ENCODE assay signal across 17 cellular contexts in the genomic region with DNA sequence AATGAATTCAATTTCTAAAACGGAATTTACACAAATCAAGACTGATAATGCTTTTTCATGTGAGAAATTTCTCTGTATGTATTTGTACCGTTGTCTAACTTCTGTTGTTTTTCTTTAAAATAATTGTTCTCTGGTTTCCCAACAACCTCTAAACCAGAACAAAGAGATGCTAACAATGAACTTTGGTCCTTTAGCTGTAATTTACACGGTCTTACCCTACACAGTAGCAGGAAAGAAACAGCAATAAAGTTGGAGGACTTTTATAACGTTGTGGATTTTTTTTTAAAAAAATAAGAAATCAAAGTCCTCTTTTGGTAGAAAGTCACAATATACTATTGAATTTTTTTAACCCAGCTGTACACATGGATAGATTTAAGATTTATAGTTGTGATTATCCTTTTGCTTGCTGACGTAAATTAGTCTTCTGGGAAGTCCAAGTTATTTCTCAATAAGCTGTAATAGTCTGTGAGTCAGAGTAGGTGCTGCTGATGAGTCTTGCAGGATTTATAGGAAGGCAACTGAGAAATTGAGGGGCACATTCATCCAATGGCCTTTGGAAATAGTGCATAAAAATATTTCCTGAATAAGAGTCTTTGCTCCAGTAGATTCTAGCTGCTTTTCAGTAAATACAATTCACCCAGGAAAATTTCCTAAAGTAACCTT.
DNase-seq lines count a peak whose midpoint lies in the region; ATAC-seq, FAIRE-seq and TF ChIP-seq lines count a peak whose summit lies in the region.
"Had no signal": no experiment of that assay in that cellular context is flagged by ENCODE, and none has a peak within 500 bp of the region (broad histone marks: within the 10 kb centered on the region; RNA-seq: fewer than 3 reads in every experiment).

No MANE protein-coding gene starts in this region.

- intact Hi-C loops in MCF 10A (cut with micrococcal nuclease) (loop anchor here (1.0 to 10.0 kb wide), 3 partner anchors 85 to 653 kb away; no protein-coding TSS in a partner anchor), breast epithelium (cut with DNase I; ENCODE audit: low total_unique reads) (no loop called here)

- H3K4me1 ChIP-seq in breast epithelium (no peaks in the 10 kb centered on the region), adipocyte (ENCODE audit: control insufficient read depth, insufficient read depth, low read length) (peaks cover 20% of the 10 kb centered on the region), GM23338 (ENCODE audit: insufficient read depth) (no peaks in the 10 kb centered on the region)
- H3K4me1 ChIP-seq: lower lobe of right lung had no signal

- H4K20me1 ChIP-seq in GM23338 (replicated peaks; ENCODE audit: insufficient read depth): no peaks in the 10 kb centered on the region

- CTCF ChIA-PET in MCF 10A (lab: Yijun Ruan, JAX): interaction anchor here (0.9 kb wide), 1 partner anchor 165 kb away, joined by 4 read pairs; no protein-coding TSS in a partner anchor

- H3K9me3 Mint-ChIP-seq in MCF 10A (ENCODE audit: unreplicated experiment): no peaks in the 10 kb centered on the region
- no peaks in the 10 kb centered on the region for H3K9me3 Mint-ChIP-seq in GM23338
- H3K9me3 Mint-ChIP-seq: activated naive CD8-positive, alpha-beta T cell treated with anti-CD3 and anti-CD28 coated beads, Interleukin-2, amount 10 ng/mL, durations not matched to agents 7 days and 5 days had no signal

- ATAC-seq in HG03135 (IDR thresholded peaks at IDR 0.05; ENCODE audit: unreplicated experiment) (no peak), GM23338 (no peak)
- ATAC-seq: activated CD8-positive, alpha-beta T cell treated with anti-CD3 and anti-CD28 coated beads, Interleukin-2, amount 10 ng/mL, durations not matched to agents 7 days and 5 days had no signal

- H3K36me3 Mint-ChIP-seq in MCF 10A (ENCODE audit: insufficient read depth, unreplicated experiment) (no peaks in the 10 kb centered on the region), GM23338 (ENCODE audit: low read depth) (no peaks in the 10 kb centered on the region)
- H3K36me3 Mint-ChIP-seq: activated naive CD8-positive, alpha-beta T cell treated with anti-CD3 and anti-CD28 coated beads, Interleukin-2, amount 10 ng/mL, durations not matched to agents 7 days and 5 days had no signal

- POLR2A ChIA-PET in MCF 10A (lab: Yijun Ruan, JAX): interaction anchor here (0.6 to 2.9 kb wide), 21 partner anchors 8 to 901 kb away, joined by 3 to 38 read pairs (median 4); partner anchors contain the start of gene LNPEP

- no peak overlapping the region for H3K9ac ChIP-seq in adipocyte (ENCODE audit: low read length)

- H3K79me2 ChIP-seq in GM23338 (replicated peaks; ENCODE audit: insufficient read depth): no peaks in the 10 kb centered on the region

- FAIRE-seq in urothelium cell line (lab: Jason Lieb, UNC): no peak
- FAIRE-seq: H1 had no signal

- H3K9me2 ChIP-seq in GM23338 (ENCODE audit: insufficient read depth): peaks cover 3% of the 10 kb centered on the region; the same call in 1 of the 2 replicates

- TF ChIP-seq CTCF in MCF 10A (IDR thresholded peaks at IDR 0.05; ENCODE audit: unreplicated experiment) (no peak), breast epithelium (IDR thresholded peaks at IDR 0.05) (no peak), foreskin fibroblast (IDR thresholded peaks at IDR 0.05; ENCODE audit: low read depth, low read length) (no peak), GM23338 (conservative IDR thresholded peaks at IDR 0.05; ENCODE audit: low read depth in 2 of 2) (no peak)

- H3K27ac Mint-ChIP-seq in MCF 10A (ENCODE audit: low read depth, unreplicated experiment): peak overlapping the region; percentile 83
- H3K27ac Mint-ChIP-seq in GM23338: no peak overlapping the region
- H3K27ac Mint-ChIP-seq: activated CD8-positive, alpha-beta T cell treated with anti-CD3 and anti-CD28 coated beads, Interleukin-2, amount 10 ng/mL, durations not matched to agents 7 days and 5 days; activated naive CD8-positive, alpha-beta T cell treated with anti-CD3 and anti-CD28 coated beads, Interleukin-2, amount 10 ng/mL, durations not matched to agents 7 days and 5 days had no signal

- no TSS peak for BruUV-seq in MCF 10A (replicated peaks; lab: Mats Ljungman, UMichigan)

- no peak overlapping the region for H3K4me3 ChIP-seq in breast epithelium
- H3K4me3 ChIP-seq in adipocyte (ENCODE audit: low read length): peak overlapping the region; percentile 34
- no peak overlapping the region for H3K4me3 ChIP-seq in foreskin fibroblast (ENCODE audit: low read depth in 1 of 2, low read length in 2 of 2)
- H3K4me3 ChIP-seq in GM23338: no peak overlapping the region
- H3K4me3 ChIP-seq: lower lobe of right lung had no signal

- H3K4me1 Mint-ChIP-seq in MCF 10A (ENCODE audit: insufficient read depth, unreplicated experiment) (peaks cover 21% of the 10 kb centered on the region), GM23338 (no peaks in the 10 kb centered on the region)

- H3K27me3 ChIP-seq in breast epithelium (no peaks in the 10 kb centered on the region), adipocyte (replicated peaks; ENCODE audit: control insufficient read depth, insufficient read depth, low read length) (peaks cover 3% of the 10 kb centered on the region), GM23338 (ENCODE audit: insufficient read depth) (no peaks in the 10 kb centered on the region)

- no peak for TF ChIP-seq POLR2A in breast epithelium (IDR thresholded peaks at IDR 0.05)

- H3K27ac ChIP-seq in breast epithelium (peak overlapping the region in 1 of 2 donors; percentile 35), GM23338 (ENCODE audit: low read depth) (no peak overlapping the region)
- H3K27ac ChIP-seq: lower lobe of right lung had no signal

- H3K27me3 Mint-ChIP-seq in MCF 10A (ENCODE audit: insufficient read depth, unreplicated experiment) (no peaks in the 10 kb centered on the region), GM23338 (ENCODE audit: insufficient read depth, low read depth, poor library complexity) (no peaks in the 10 kb centered on the region)
- H3K27me3 Mint-ChIP-seq: activated naive CD8-positive, alpha-beta T cell treated with anti-CD3 and anti-CD28 coated beads, Interleukin-2, amount 10 ng/mL, durations not matched to agents 7 days and 5 days had no signal

- H3K36me3 ChIP-seq in breast epithelium (no peaks in the 10 kb centered on the region), adipocyte (ENCODE audit: control insufficient read depth, insufficient read depth, low read length, severe bottlenecking) (no peaks in the 10 kb centered on the region), GM23338 (ENCODE audit: insufficient read depth) (no peaks in the 10 kb centered on the region)
- H3K36me3 ChIP-seq: lower lobe of right lung had no signal

- no peak overlapping the region for H3K4me2 ChIP-seq in GM23338

- no peaks in the 10 kb centered on the region for H3F3A ChIP-seq in GM23338 (replicated peaks; ENCODE audit: low read depth)

- no peak overlapping the region for H2AFZ ChIP-seq in GM23338

- no peaks in the 10 kb centered on the region for H3K9me3 ChIP-seq in breast epithelium
- H3K9me3 ChIP-seq in adipocyte (ENCODE audit: control insufficient read depth, low read length): no peaks in the 10 kb centered on the region
- H3K9me3 ChIP-seq: lower lobe of right lung had no signal

- H3K4me3 Mint-ChIP-seq in MCF 10A (ENCODE audit: unreplicated experiment) (no peak overlapping the region), GM23338 (no peak overlapping the region)
- H3K4me3 Mint-ChIP-seq: activated CD8-positive, alpha-beta T cell treated with anti-CD3 and anti-CD28 coated beads, Interleukin-2, amount 10 ng/mL, durations not matched to agents 7 days and 5 days; activated naive CD8-positive, alpha-beta T cell treated with anti-CD3 and anti-CD28 coated beads, Interleukin-2, amount 10 ng/mL, durations not matched to agents 7 days and 5 days had no signal

- peak; percentile 93 for DNase-seq in MCF 10A (ENCODE audit: unreplicated experiment)
- DNase-seq in breast epithelium (ENCODE audit: low spot score in 2 of 2): no peak
- peak; percentile 60 for DNase-seq in adipocyte (ENCODE audit: low read depth)
- DNase-seq in foreskin fibroblast: peak; percentile 80 to 90
- peak; percentile 20 for DNase-seq in urothelium cell line (ENCODE audit: low spot score)
- DNase-seq in iPS-NIHi11 (ENCODE audit: low spot score): no peak
- DNase-seq in GM23338 (ENCODE audit: low spot score): no peak
- DNase-seq: ACHN; activated CD8-positive, alpha-beta T cell treated with anti-CD3 and anti-CD28 coated beads, Interleukin-2, amount 10 ng/mL, durations not matched to agents 7 days and 5 days; activated naive CD8-positive, alpha-beta T cell treated with anti-CD3 and anti-CD28 coated beads, Interleukin-2, amount 10 ng/mL, durations not matched to agents 7 days and 5 days; GF-D8; lower lobe of right lung; MV-4-11; retina; T-helper 1 cell had no signal

TF ChIP-seq in GM23338, 12 proteins besides CTCF, POLR2A, EP300 and RAD21:
- no peak for TF ChIP-seq ZNF331 (CRISPR knock-in tag; IDR thresholded peaks at IDR 0.05; ENCODE audit: low read depth)
- TF ChIP-seq POLR2AphosphoS5 (IDR thresholded peaks at IDR 0.05; ENCODE audit: low read depth): no peak
TF ChIP-seq in GM23338: peak in this region for 0.

Comparison
In these comparisons a context has a peak if more than half of its experiments do, and no peak if none do; other contexts are left out.
1. DNase-seq: peak in MCF 10A (single experiment), adipocyte (single experiment), foreskin fibroblast (2 of 2) and urothelium cell line (single experiment); none in breast epithelium (0 of 2), iPS-NIHi11 (single experiment) and GM23338 (single experiment).